9 cellular contexts compared by ENCODE assay signal in the genomic region with DNA sequence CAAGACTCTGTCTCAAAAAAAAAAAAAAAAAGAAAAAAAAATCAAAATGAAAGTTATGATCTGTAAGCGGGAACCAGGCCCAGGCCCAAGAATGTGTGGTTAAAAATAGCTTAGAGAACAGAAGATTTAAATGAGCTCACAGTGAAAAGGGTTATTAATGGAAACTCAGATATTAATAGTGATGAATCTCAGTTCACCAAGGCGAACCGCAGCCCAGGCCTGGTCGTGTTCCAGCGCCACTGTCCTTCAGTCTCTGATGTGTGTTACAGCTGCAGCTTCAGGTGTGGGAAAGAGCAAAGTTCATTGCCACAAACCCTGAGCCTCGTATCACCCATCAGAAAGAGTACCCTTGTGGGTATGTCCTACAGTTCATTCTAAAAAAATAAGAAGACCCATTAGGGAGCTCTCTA.
A peak's percentile ranks its signal among the peaks of the same experiment; 100 is the strongest.
DNase-seq lines count a peak whose midpoint lies in the region; ATAC-seq, FAIRE-seq and TF ChIP-seq lines count a peak whose summit lies in the region.
"Had no signal": no experiment of that assay in that cellular context is flagged by ENCODE, and none has a peak within 500 bp of the region (broad histone marks: within the 10 kb centered on the region; RNA-seq: fewer than 3 reads in every experiment).

No MANE protein-coding gene starts in this region.

- peaks cover 50% of the 10 kb centered on the region for H3K4me1 ChIP-seq in HepG2 (ENCODE audit: insufficient read depth, low read length)
- H3K4me1 ChIP-seq in H9 (ENCODE audit: insufficient read depth, low read length), result no peaks in the 10 kb centered on the region

- peaks cover 3 to 8% of the 10 kb centered on the region in 2 experiments for H3K4me1 Mint-ChIP-seq in H9

- no peaks in the 10 kb centered on the region for H3K36me3 Mint-ChIP-seq in H9 (ENCODE audit: insufficient read depth in 1 of 3, low read depth in 3 of 3)

- no peak overlapping the region for H2AFZ ChIP-seq in HepG2 (ENCODE audit: low read length)
- no peak overlapping the region for H2AFZ ChIP-seq in H9 (ENCODE audit: low read length)

- DNase-seq in GM03348 (ENCODE audit: low spot score) (peak; percentile 72), LoVo (ENCODE audit: low spot score) (peak; percentile 5), HepG2 (ENCODE audit: low spot score) (peak; percentile 77), SW 1271 (lab: John Stamatoyannopoulos, UW) (no peak), H9 (no peak), hippocampal formation (lab: John Stamatoyannopoulos, UW) (no peak)
- DNase-seq in stimulated activated CD4-positive, alpha-beta T cell treated with anti-CD3 and anti-CD28 coated beads, Interleukin-4, amount 100 ng/mL, for 1 hour, result no peak

- no peak for TF ChIP-seq EP300 in HepG2 (IDR thresholded peaks at IDR 0.05; ENCODE audit: low read depth in 2 of 2, low read length in 2 of 2)
- no peak for TF ChIP-seq EP300 in HepG2 (CRISPR knock-in tag; IDR thresholded peaks at IDR 0.05; ENCODE audit: borderline replicate concordance)

- ATAC-seq in GM21723 (IDR thresholded peaks at IDR 0.05; ENCODE audit: unreplicated experiment) (peak; percentile 90), HepG2 (peak; percentile 96)

- FAIRE-seq in HepG2 (lab: Jason Lieb, UNC), result peak; percentile 87

- no peak overlapping the region for H3K18ac ChIP-seq in H9 (ENCODE audit: insufficient read length, low read depth, low read length)

- no peak overlapping the region for H2BK5ac ChIP-seq in H9 (ENCODE audit: insufficient read length, low read length)

- H3K14ac ChIP-seq in H9 (ENCODE audit: insufficient read depth, low read length), result no peak overlapping the region

- H2BK15ac ChIP-seq in H9 (ENCODE audit: low read depth, low read length), result no peak overlapping the region

- TF ChIP-seq RAD21 in HepG2 (CRISPR knock-in tag; IDR thresholded peaks at IDR 0.05), result no peak

- H2BK12ac ChIP-seq in H9 (ENCODE audit: insufficient read length, low read depth, low read length), result no peak overlapping the region

- H3K27me3 ChIP-seq in HepG2 (ENCODE audit: control insufficient read depth in 1 of 2, insufficient read depth in 2 of 2, low read length in 2 of 2) (no peaks in the 10 kb centered on the region; a peak in 1 of 5 replicates), H9 (ENCODE audit: insufficient read depth, low read length) (no peaks in the 10 kb centered on the region)

- no peak overlapping the region for H4K91ac ChIP-seq in H9 (ENCODE audit: insufficient read length, low read depth, low read length)

- H3K27ac Mint-ChIP-seq in H9, result no peak overlapping the region

- H4K20me1 ChIP-seq in HepG2 (ENCODE audit: insufficient read depth, low read length), result no peaks in the 10 kb centered on the region
- no peaks in the 10 kb centered on the region for H4K20me1 ChIP-seq in H9 (ENCODE audit: control insufficient read depth, insufficient read depth, insufficient read length)

- H3K4me2 ChIP-seq in HepG2 (ENCODE audit: low read depth, low read length) (peak overlapping the region; percentile 69), H9 (ENCODE audit: insufficient read depth, insufficient read length, low read length) (no peak overlapping the region)

- no peaks in the 10 kb centered on the region for H3K9me3 Mint-ChIP-seq in H9

- POLR2A ChIA-PET in HepG2 (lab: Yijun Ruan, JAX), result interaction anchor here (0.6 kb wide), 1 partner anchor 106 kb away, joined by 3 read pairs; no protein-coding TSS in a partner anchor

- H3K9ac ChIP-seq in HepG2 (ENCODE audit: insufficient read depth, low read depth, low read length), result no peak overlapping the region
- no peak overlapping the region for H3K9ac ChIP-seq in H9 (ENCODE audit: extremely low read depth, insufficient read length, low read length)

- intact Hi-C loops in HepG2 (cut with micrococcal nuclease; ENCODE audit: unreplicated experiment), result loop anchor here (2.0 kb wide), 1 partner anchor 106 kb away; the partner anchor contains the start of gene GAB2

- BruUV-seq in HepG2 (replicated peaks; lab: Mats Ljungman, UMichigan), result no TSS peak

- no peaks in the 10 kb centered on the region for H3K36me3 ChIP-seq in HepG2 (replicated peaks in 1 of 2; ENCODE audit: control insufficient read depth in 1 of 2, insufficient read depth in 2 of 2, low read length in 2 of 2)

- CTCF ChIA-PET in HepG2 (lab: Yijun Ruan, JAX; ENCODE audit: low intra/inter-chr PET ratio, low total read pairs), result no interaction called here

- H2BK120ac ChIP-seq in H9 (ENCODE audit: low read depth, low read length, poor library complexity, severe bottlenecking), result no peak overlapping the region

- H3K27ac ChIP-seq in HepG2 (ENCODE audit: extremely low read length, insufficient read depth, low read length) (peak overlapping the region; percentile 48), H9 (ENCODE audit: insufficient read length, low read depth, low read length) (no peak overlapping the region)

- H3K4me3 ChIP-seq in HepG2 (replicated peaks in 1 of 3; ENCODE audit: insufficient read depth in 1 of 3, low read depth in 2 of 3, low read length in 3 of 3), result peak overlapping the region in 2 of 3 experiments; percentile 38 to 49; a peak in 2 of 6 replicates
- H3K4me3 ChIP-seq: lung had no signal

- H3K23ac ChIP-seq in H9 (ENCODE audit: insufficient read length, low read depth, low read length), result no peak overlapping the region

- H3K9me3 ChIP-seq in HepG2 (ENCODE audit: low read length) (no peaks in the 10 kb centered on the region), H9 (ENCODE audit: control insufficient read depth, low read depth, low read length) (no peaks in the 10 kb centered on the region)

- no peak for TF ChIP-seq POLR2A in HepG2 (IDR thresholded peaks at IDR 0.05; ENCODE audit: insufficient read depth in 1 of 2, low read depth in 2 of 2, low read length in 2 of 2)

- H3K4me3 Mint-ChIP-seq in H9, result no peak overlapping the region

- no peak overlapping the region for H3K56ac ChIP-seq in H9 (ENCODE audit: insufficient read length, low read depth, low read length)

- H3K4ac ChIP-seq in H9 (ENCODE audit: low read depth, low read length), result no peak overlapping the region

- H3K79me1 ChIP-seq in H9 (ENCODE audit: insufficient read depth, low read depth, low read length, poor library complexity, severe bottlenecking), result no peaks in the 10 kb centered on the region

- 0 out of 2 replicates have a peak, but pooled peaks have one; percentile 16 for TF ChIP-seq CTCF in HepG2 (CRISPR knock-in tag; IDR thresholded peaks at IDR 0.05)
- TF ChIP-seq CTCF in H9 (conservative IDR thresholded peaks at IDR 0.05), result no peak

- no peak overlapping the region for H2AK5ac ChIP-seq in H9 (ENCODE audit: insufficient read length, low read length)

- no peaks in the 10 kb centered on the region for H3K23me2 ChIP-seq in H9 (ENCODE audit: insufficient read length, low read depth, low read length, poor library complexity, severe bottlenecking)

- WGBS in HepG2 (ENCODE audit: low lambda C conversion rate), result 12% methylated on average over 6 of the region's 6 CpGs
- no CpG with 5 or more reads among the region's 6 CpGs for WGBS in H9 (ENCODE audit: extremely low coverage, insufficient read length, low lambda C conversion rate)

- H3K27me3 Mint-ChIP-seq in H9 (ENCODE audit: low read depth), result no peaks in the 10 kb centered on the region

- H3K79me2 ChIP-seq in HepG2 (ENCODE audit: insufficient read depth, low read length), result peaks cover 3% of the 10 kb centered on the region
- H3K79me2 ChIP-seq in H9 (ENCODE audit: insufficient read depth, low read length), result no peaks in the 10 kb centered on the region

- no peak overlapping the region for H4K8ac ChIP-seq in H9 (replicated peaks; ENCODE audit: insufficient read length, low read depth, low read length)

- H2BK20ac ChIP-seq in H9 (ENCODE audit: low read depth, low read length, poor library complexity, severe bottlenecking), result no peak overlapping the region

- no peak overlapping the region for H4K5ac ChIP-seq in H9 (ENCODE audit: insufficient read length, low read depth, low read length)

- no peak overlapping the region for H3T11ph ChIP-seq in H9 (ENCODE audit: low read length)

- in situ Hi-C loops in HepG2 (cut with HindIII; ENCODE audit: extremely low pct_ligation_motif_present, low pct_unique_long_range_greater_than_20kb), result no loop called here

TF ChIP-seq in HepG2, 621 proteins besides CTCF, POLR2A, EP300 and RAD21 (continues in another document):
- TF ChIP-seq MEF2D (CRISPR knock-in tag; IDR thresholded peaks at IDR 0.05), result no peak
- TF ChIP-seq ZNF292 (CRISPR knock-in tag; IDR thresholded peaks at IDR 0.05; ENCODE audit: borderline replicate concordance, low read depth), result peak; percentile 52; the same call in 1 of the 2 replicates
- 0 out of 4 replicates have a peak, but pooled peaks of 1 of the 2 experiments have one; percentile 16 for TF ChIP-seq KLF16 (CRISPR knock-in tag; IDR thresholded peaks at IDR 0.05)
- no peak for TF ChIP-seq NONO (IDR thresholded peaks at IDR 0.05)
- no peak for TF ChIP-seq NONO (CRISPR knock-in tag; conservative IDR thresholded peaks at IDR 0.05)
- TF ChIP-seq FOXO1 (CRISPR knock-in tag; IDR thresholded peaks at IDR 0.05), result 0 out of 2 replicates have a peak, but pooled peaks have one; percentile 31
- TF ChIP-seq REXO4 (CRISPR knock-in tag; IDR thresholded peaks at IDR 0.05; ENCODE audit: borderline replicate concordance), result no peak
- 0 out of 2 replicates have a peak, but pooled peaks have one; percentile 47 for TF ChIP-seq ZNF644 (CRISPR knock-in tag; IDR thresholded peaks at IDR 0.05; ENCODE audit: low read depth)
- TF ChIP-seq SNAPC2 (CRISPR knock-in tag; IDR thresholded peaks at IDR 0.05), result no peak
- TF ChIP-seq NFYC (CRISPR knock-in tag; IDR thresholded peaks at IDR 0.05), result no peak
- 0 out of 2 replicates have a peak, but pooled peaks have one; percentile 37 for TF ChIP-seq TBX3 (IDR thresholded peaks at IDR 0.05; ENCODE audit: borderline replicate concordance)
- no peak for TF ChIP-seq ZNF660 (CRISPR knock-in tag; IDR thresholded peaks at IDR 0.05; ENCODE audit: borderline replicate concordance, low read depth)
- TF ChIP-seq HNF4A (CRISPR knock-in tag; IDR thresholded peaks at IDR 0.05), result peak; percentile 94
- TF ChIP-seq, protein P1, sequence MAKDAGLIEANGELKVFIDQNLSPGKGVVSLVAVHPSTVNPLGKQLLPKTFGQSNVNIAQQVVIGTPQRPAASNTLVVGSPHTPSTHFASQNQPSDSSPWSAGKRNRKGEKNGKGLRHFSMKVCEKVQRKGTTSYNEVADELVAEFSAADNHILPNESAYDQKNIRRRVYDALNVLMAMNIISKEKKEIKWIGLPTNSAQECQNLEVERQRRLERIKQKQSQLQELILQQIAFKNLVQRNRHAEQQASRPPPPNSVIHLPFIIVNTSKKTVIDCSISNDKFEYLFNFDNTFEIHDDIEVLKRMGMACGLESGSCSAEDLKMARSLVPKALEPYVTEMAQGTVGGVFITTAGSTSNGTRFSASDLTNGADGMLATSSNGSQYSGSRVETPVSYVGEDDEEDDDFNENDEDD (CRISPR knock-in tag; IDR thresholded peaks at IDR 0.05; ENCODE audit: borderline replicate concordance), result no peak
- peak; percentile 24 for TF ChIP-seq ASH2L (IDR thresholded peaks at IDR 0.05; ENCODE audit: insufficient read length, low read depth, low read length)

Comparison
In these comparisons a context has a peak if more than half of its experiments do, and no peak if none do; other contexts are left out.
1. DNase-seq: peak in GM03348 (single experiment), LoVo (single experiment) and HepG2 (single experiment); none in SW 1271 (0 of 2), stimulated activated CD4-positive, alpha-beta T cell treated with anti-CD3 and anti-CD28 coated beads, Interleukin-4, amount 100 ng/mL, for 1 hour (single experiment), H9 (single experiment) and hippocampal formation (0 of 2).